ENCODE assay signal across 8 cellular contexts in genomic region chr1:181189691-181190361, GRCh38.
DNase-seq lines count a peak whose midpoint lies in the region; ATAC-seq and TF ChIP-seq lines count a peak whose summit lies in the region.

No MANE protein-coding gene starts in this region.

- H3K4me3 ChIP-seq in GM23248 (no peak overlapping the region), liver (ENCODE audit: low read depth in 1 of 3, low read length in 3 of 3) (peak overlapping the region in 1 of 3 donors; percentile 30)

- no peaks in the 10 kb centered on the region for H3F3A ChIP-seq in GM23248 (ENCODE audit: insufficient read depth)

- no peaks in the 10 kb centered on the region for H3K9me2 ChIP-seq in GM23248 (ENCODE audit: insufficient read depth)

- DNase-seq in DMS53 treated with DMSO at 0.1 percent for 48 hours (lab: John Stamatoyannopoulos, UW; ENCODE audit: unreplicated experiment) = peak; percentile 51
- DNase-seq in GM23248 = peak; percentile 61
- peak; percentile 69 for DNase-seq in NCI-H2107 (lab: John Stamatoyannopoulos, UW)
- DNase-seq in cerebellar cortex (ENCODE audit: low spot score) = peak; percentile 66
- peak; percentile 64 to 74 for DNase-seq in stimulated activated CD4-positive, alpha-beta T cell treated with anti-CD3 and anti-CD28 coated beads, Interleukin-4, amount 100 ng/mL, for 4 hours

- 8 to 14% methylated on average over 35 to 37 of the region's 40 CpGs for WGBS in GM23248 (ENCODE audit: low coverage in 1 of 2, low lambda C conversion rate in 2 of 2, missing lambda C conversion rate in 2 of 2), 2 experiments
- 11% methylated on average over 40 of the region's 40 CpGs for WGBS in liver

- no peaks in the 10 kb centered on the region for H3K9me3 ChIP-seq in GM23248 (ENCODE audit: low read depth)
- H3K9me3 ChIP-seq in liver (ENCODE audit: control insufficient read depth in 4 of 4, low read length in 3 of 4) = no peaks in the 10 kb centered on the region

- H3K79me2 ChIP-seq in GM23248 (ENCODE audit: insufficient read depth) = no peaks in the 10 kb centered on the region

- H3K4me1 ChIP-seq in GM23248 (ENCODE audit: insufficient read depth) (no peaks in the 10 kb centered on the region), liver (ENCODE audit: control insufficient read depth in 4 of 4, insufficient read depth in 4 of 4, low read length in 3 of 4) (peaks cover 0 to 8% (median 1%) of the 10 kb centered on the region in 4 donors)

- peak; percentile 76 to 83 for TF ChIP-seq RAD21 in liver (IDR thresholded peaks at IDR 0.05)

- H3K36me3 ChIP-seq in GM23248 (ENCODE audit: low read depth) (no peaks in the 10 kb centered on the region), liver (ENCODE audit: control insufficient read depth in 4 of 4, insufficient read depth in 3 of 4, low read depth in 1 of 4, low read length in 3 of 4) (no peaks in the 10 kb centered on the region)

- no peak overlapping the region for H2AFZ ChIP-seq in GM23248

- ATAC-seq in activated CD4-positive, CD25-positive, alpha-beta regulatory T cell treated with anti-CD3 and anti-CD28 coated beads, Interleukin-2, amount 50 U/mL, for 24 hours = peak; percentile 75 to 79
- ATAC-seq in GM21528 (IDR thresholded peaks at IDR 0.05; ENCODE audit: low FRiP score, unreplicated experiment) = no peak

- in situ Hi-C loops in GM23248 (cut with MboI) = no loop called here

- H3K4me2 ChIP-seq in GM23248 (ENCODE audit: unreplicated experiment) = no peak overlapping the region

- H3K27ac ChIP-seq in GM23248 (no peak overlapping the region), liver (ENCODE audit: low read depth in 1 of 2, low read length in 2 of 2) (no peak overlapping the region)

- H4K20me1 ChIP-seq in GM23248 (ENCODE audit: insufficient read depth) = no peaks in the 10 kb centered on the region

- peak; percentile 91 for TF ChIP-seq CTCF in liver (IDR thresholded peaks at IDR 0.05; ENCODE audit: low read depth, low read length, missing input control)

- H3K27me3 ChIP-seq in GM23248 (replicated peaks; ENCODE audit: insufficient read depth) (peaks cover 7% of the 10 kb centered on the region), liver (ENCODE audit: control insufficient read depth in 4 of 4, insufficient read depth in 4 of 4, low read length in 3 of 4) (no peaks in the 10 kb centered on the region)

- H3K9ac ChIP-seq in GM23248 (no peak overlapping the region), liver (ENCODE audit: low read depth in 1 of 2, low read length in 2 of 2) (no peak overlapping the region)

TF ChIP-seq in liver, 16 proteins besides CTCF, POLR2A, EP300 and RAD21:
- TF ChIP-seq SP1 (IDR thresholded peaks at IDR 0.05) (no peak), RXRA (IDR thresholded peaks at IDR 0.05) (peak in 1 of 2 donors; percentile 40)
